Comparison of ENCODE assay signal across 1 cellular context in genomic region chr13:60379837-60380236, GRCh38.
TF ChIP-seq lines count a peak whose summit lies in the region.

No MANE protein-coding gene starts in this region.

TF ChIP-seq in WTC11, 78 proteins besides CTCF, POLR2A, EP300 and RAD21 (continued from another document):
- TF ChIP-seq ZNF281 (CRISPR knock-in tag; IDR thresholded peaks at IDR 0.05) (no peak), MAX (CRISPR knock-in tag; IDR thresholded peaks at IDR 0.05) (no peak), SMAD4 (CRISPR knock-in tag; IDR thresholded peaks at IDR 0.05) (no peak)
